1 cellular context compared by ENCODE assay signal in the genomic region with DNA sequence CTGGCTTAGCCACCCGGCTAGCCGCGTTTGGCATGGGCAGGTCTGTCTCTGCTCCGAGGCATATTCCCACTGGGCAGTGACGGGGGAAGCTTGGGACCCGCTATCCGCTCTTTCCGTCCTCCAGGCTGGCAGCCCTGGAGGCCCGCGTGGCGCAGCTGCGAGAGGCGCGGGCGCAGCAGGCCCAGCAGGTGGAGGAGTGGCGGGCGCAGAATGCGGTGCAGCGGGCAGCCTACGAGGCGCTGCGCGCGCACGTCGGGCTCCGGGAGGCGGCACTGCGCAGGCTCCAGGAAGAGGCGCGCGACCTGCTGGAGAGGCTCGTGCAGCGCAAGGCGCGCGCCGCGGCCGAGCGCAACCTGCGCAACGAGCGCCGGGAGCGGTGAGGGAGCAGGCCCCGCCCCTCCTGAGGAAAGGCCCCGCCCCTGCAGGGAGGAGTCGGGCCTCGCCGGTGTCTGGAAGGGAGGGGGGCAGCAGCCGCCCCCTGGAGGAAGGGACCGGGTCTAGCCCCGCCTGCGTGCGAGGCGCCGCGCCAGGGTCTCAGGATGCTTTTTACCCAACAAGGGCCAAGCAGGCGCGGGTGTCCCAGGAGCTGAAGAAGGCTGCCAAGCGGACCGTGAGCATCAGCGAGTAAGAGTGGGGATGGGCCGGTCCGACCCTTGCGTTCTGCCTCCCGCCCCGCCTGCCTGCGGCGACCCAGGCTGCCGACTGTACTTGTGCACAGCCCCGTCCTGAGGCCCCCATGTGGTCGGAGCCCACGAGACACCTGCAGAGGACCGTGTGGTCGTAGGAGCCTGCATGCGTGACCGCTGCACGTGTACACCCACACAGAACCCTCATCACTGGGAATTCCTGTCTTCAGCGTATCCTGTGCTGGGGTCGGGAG.
A peak's percentile ranks its signal among the peaks of the same experiment; 100 is the strongest.
TF ChIP-seq lines count a peak whose summit lies in the region.

No MANE protein-coding gene starts in this region.

TF ChIP-seq in HEK293, 187 proteins besides CTCF, POLR2A, EP300 and RAD21 (continued from another document):
- TF ChIP-seq HIC1 (tag by site-specific recombination; IDR thresholded peaks at IDR 0.05): peak; percentile 59
- TF ChIP-seq ZNF335 (tag by site-specific recombination; conservative IDR thresholded peaks at IDR 0.05): peak; percentile 95
- no peak for TF ChIP-seq ZNF341 (tag by site-specific recombination; IDR thresholded peaks at IDR 0.05; ENCODE audit: low read depth)
- no peak for TF ChIP-seq ZNF513 (tag by site-specific recombination; IDR thresholded peaks at IDR 0.05)
- TF ChIP-seq ZNF221 (tag by site-specific recombination; IDR thresholded peaks at IDR 0.05; ENCODE audit: borderline replicate concordance): no peak
- TF ChIP-seq ZNF555 (tag by site-specific recombination; conservative IDR thresholded peaks at IDR 0.05): no peak
- TF ChIP-seq KLF1 (tag by site-specific recombination; IDR thresholded peaks at IDR 0.05): peak; percentile 6; the same call in 1 of the 2 replicates
- peak; percentile 16; the same call in 1 of the 2 replicates for TF ChIP-seq KLF8 (tag by site-specific recombination; IDR thresholded peaks at IDR 0.05)
- TF ChIP-seq ZBTB26 (tag by site-specific recombination; optimal IDR thresholded peaks at IDR 0.05): peak; percentile 91
- TF ChIP-seq KLF7 (tag by site-specific recombination; IDR thresholded peaks at IDR 0.05; ENCODE audit: borderline replicate concordance): 0 out of 2 replicates have a peak, but pooled peaks have one; percentile 8
- TF ChIP-seq ZNF670 (tag by site-specific recombination; IDR thresholded peaks at IDR 0.05; ENCODE audit: low read depth): no peak
- no peak for TF ChIP-seq SALL2 (tag by site-specific recombination; IDR thresholded peaks at IDR 0.05; ENCODE audit: borderline replicate concordance)
- TF ChIP-seq ZNF76 (tag by site-specific recombination; IDR thresholded peaks at IDR 0.05; ENCODE audit: borderline replicate concordance, low read depth): no peak
- TF ChIP-seq ZBTB7A (tag by site-specific recombination; IDR thresholded peaks at IDR 0.05; ENCODE audit: low read depth): peak; percentile 72; the same call in 1 of the 2 replicates
- TF ChIP-seq ZSCAN30 (tag by site-specific recombination; IDR thresholded peaks at IDR 0.05): peak; percentile 47; the same call in 1 of the 2 replicates
- TF ChIP-seq, protein P1, sequence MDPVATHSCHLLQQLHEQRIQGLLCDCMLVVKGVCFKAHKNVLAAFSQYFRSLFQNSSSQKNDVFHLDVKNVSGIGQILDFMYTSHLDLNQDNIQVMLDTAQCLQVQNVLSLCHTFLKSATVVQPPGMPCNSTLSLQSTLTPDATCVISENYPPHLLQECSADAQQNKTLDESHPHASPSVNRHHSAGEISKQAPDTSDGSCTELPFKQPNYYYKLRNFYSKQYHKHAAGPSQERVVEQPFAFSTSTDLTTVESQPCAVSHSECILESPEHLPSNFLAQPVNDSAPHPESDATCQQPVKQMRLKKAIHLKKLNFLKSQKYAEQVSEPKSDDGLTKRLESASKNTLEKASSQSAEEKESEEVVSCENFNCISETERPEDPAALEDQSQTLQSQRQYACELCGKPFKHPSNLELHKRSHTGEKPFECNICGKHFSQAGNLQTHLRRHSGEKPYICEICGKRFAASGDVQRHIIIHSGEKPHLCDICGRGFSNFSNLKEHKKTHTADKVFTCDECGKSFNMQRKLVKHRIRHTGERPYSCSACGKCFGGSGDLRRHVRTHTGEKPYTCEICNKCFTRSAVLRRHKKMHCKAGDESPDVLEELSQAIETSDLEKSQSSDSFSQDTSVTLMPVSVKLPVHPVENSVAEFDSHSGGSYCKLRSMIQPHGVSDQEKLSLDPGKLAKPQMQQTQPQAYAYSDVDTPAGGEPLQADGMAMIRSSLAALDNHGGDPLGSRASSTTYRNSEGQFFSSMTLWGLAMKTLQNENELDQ (tag by site-specific recombination; IDR thresholded peaks at IDR 0.05; ENCODE audit: low read depth): no peak
- TF ChIP-seq REST (tag by site-specific recombination; IDR thresholded peaks at IDR 0.05): no peak
- no peak for TF ChIP-seq HOXC10 (CRISPR knock-in tag; IDR thresholded peaks at IDR 0.05)
- TF ChIP-seq ZNF350 (tag by site-specific recombination; IDR thresholded peaks at IDR 0.05): no peak
- TF ChIP-seq ZNF311 (tag by site-specific recombination; IDR thresholded peaks at IDR 0.05; ENCODE audit: borderline replicate concordance): no peak
- TF ChIP-seq ZNF777 (tag by site-specific recombination; IDR thresholded peaks at IDR 0.05; ENCODE audit: borderline replicate concordance): no peak
- peak; percentile 12; the same call in 1 of the 2 replicates for TF ChIP-seq ZBTB17 (tag by site-specific recombination; IDR thresholded peaks at IDR 0.05)
